12 cellular contexts compared by ENCODE assay signal in genomic region chr14:89672636-89673279, GRCh38.
DNase-seq lines count a peak whose midpoint lies in the region; ATAC-seq and TF ChIP-seq lines count a peak whose summit lies in the region.
"Had no signal": no experiment of that assay in that cellular context is flagged by ENCODE, and none has a peak within 500 bp of the region (broad histone marks: within the 10 kb centered on the region; RNA-seq: fewer than 3 reads in every experiment).

No MANE protein-coding gene starts in this region.

- peak overlapping the region; percentile 31 to 65 for H3K4me3 ChIP-seq in mucosa of rectum (ENCODE audit: low read length in 2 of 2)

- peak overlapping the region; percentile 81 to 84 for H3K27ac ChIP-seq in mucosa of rectum (ENCODE audit: low read depth in 2 of 2, low read length in 2 of 2)

- peak overlapping the region; percentile 28 to 29 for H3K9ac ChIP-seq in mucosa of rectum (ENCODE audit: low read depth in 1 of 2, low read length in 2 of 2)

- H3K36me3 Mint-ChIP-seq in chondrocyte (ENCODE audit: low read depth) (no peaks in the 10 kb centered on the region), osteocyte (ENCODE audit: unreplicated experiment) (no peaks in the 10 kb centered on the region)

- H3K9me3 ChIP-seq in mucosa of rectum (ENCODE audit: control insufficient read depth in 2 of 2, low read length in 2 of 2) = no peaks in the 10 kb centered on the region

- TF ChIP-seq CTCF in chondrocyte (IDR thresholded peaks at IDR 0.05) = no peak
- no peak for TF ChIP-seq CTCF in osteocyte (IDR thresholded peaks at IDR 0.05)

- DNase-seq in EH (ENCODE audit: low read depth) (peak; percentile 35), NCI-H510A (lab: John Stamatoyannopoulos, UW) (peak; percentile 2), chondrocyte (ENCODE audit: low spot score) (no peak), left lobe of liver (ENCODE audit: low spot score) (no peak), NCI-H2107 treated with DMSO at 0.1 percent for 48 hours (lab: John Stamatoyannopoulos, UW; ENCODE audit: unreplicated experiment) (no peak), osteocyte (ENCODE audit: extremely low spot score, unreplicated experiment) (no peak)
- DNase-seq: activated CD8-positive, alpha-beta memory T cell treated with anti-CD3 and anti-CD28 coated beads for 24 hours; effector CD4-positive, alpha-beta T cell; NCI-H146; stimulated activated CD4-positive, alpha-beta T cell treated with anti-CD3 and anti-CD28 coated beads, Interleukin-4, amount 100 ng/mL, for 4 hours; T-helper 2 cell had no signal

- no peaks in the 10 kb centered on the region for H3K27me3 ChIP-seq in mucosa of rectum (ENCODE audit: control insufficient read depth in 2 of 2, insufficient read depth in 2 of 2, low read length in 2 of 2)

- H3K9me3 Mint-ChIP-seq in chondrocyte (ENCODE audit: low read depth) (no peaks in the 10 kb centered on the region), osteocyte (ENCODE audit: unreplicated experiment) (no peaks in the 10 kb centered on the region)

- H3K4me1 ChIP-seq in mucosa of rectum (ENCODE audit: control insufficient read depth in 2 of 2, insufficient read depth in 2 of 2, low read length in 2 of 2) = peaks cover 11 to 17% of the 10 kb centered on the region in 2 donors

- no peaks in the 10 kb centered on the region for H3K36me3 ChIP-seq in mucosa of rectum (ENCODE audit: control insufficient read depth in 2 of 2, insufficient read depth in 2 of 2, low read length in 2 of 2)

- H3K27ac Mint-ChIP-seq in chondrocyte (ENCODE audit: unreplicated experiment) = no peak overlapping the region
- no peak overlapping the region for H3K27ac Mint-ChIP-seq in osteocyte (ENCODE audit: unreplicated experiment)

- no peaks in the 10 kb centered on the region for H3K27me3 Mint-ChIP-seq in chondrocyte (ENCODE audit: low read depth)
- no peaks in the 10 kb centered on the region for H3K27me3 Mint-ChIP-seq in osteocyte (ENCODE audit: unreplicated experiment)

- H3K4me1 Mint-ChIP-seq in chondrocyte (ENCODE audit: low read depth) = peaks cover 30% of the 10 kb centered on the region
- H3K4me1 Mint-ChIP-seq in osteocyte (ENCODE audit: unreplicated experiment) = peaks cover 13% of the 10 kb centered on the region

- no peak for ATAC-seq in left lobe of liver

- peak overlapping the region; percentile 5 for H3K4me3 Mint-ChIP-seq in chondrocyte (ENCODE audit: unreplicated experiment)
- H3K4me3 Mint-ChIP-seq in osteocyte (ENCODE audit: unreplicated experiment) = no peak overlapping the region

Comparison
In these comparisons a context has a peak if more than half of its experiments do, and no peak if none do; other contexts are left out.
1. DNase-seq: peak in EH (single experiment) and NCI-H510A (single experiment); none in chondrocyte (single experiment), left lobe of liver (single experiment), NCI-H2107 treated with DMSO at 0.1 percent for 48 hours (single experiment) and osteocyte (single experiment).